27 cellular contexts compared by ENCODE assay signal in genomic region chr6:40022867-40023266, GRCh38.
"Had no signal": no experiment of that assay in that cellular context is flagged by ENCODE, and none has a peak within 500 bp of the region (broad histone marks: within the 10 kb centered on the region; RNA-seq: fewer than 3 reads in every experiment).

No MANE protein-coding gene starts in this region.

- H3K27me3 ChIP-seq: brain microvascular endothelial cell, cardiac muscle cell, SJCRH30 had no signal

- H3K9me2 ChIP-seq: SK-N-SH had no signal

- H3K9ac ChIP-seq: SK-N-SH had no signal

- H3K4me3 ChIP-seq: cardiac muscle cell, SJCRH30 had no signal

- H3K9me3 ChIP-seq: SJCRH30, SK-N-SH had no signal

- H3K4me2 ChIP-seq: SK-N-SH had no signal

- FAIRE-seq: astrocyte had no signal

- DNase-seq: activated CD4-positive, alpha-beta memory T cell treated with anti-CD3 and anti-CD28 coated beads, Interleukin-2, amount 10 ng/mL, durations not matched to agents 7 days and 5 days; activated CD4-positive, alpha-beta T cell treated with anti-CD3 and anti-CD28 coated beads for 36 hours; activated CD4-positive, alpha-beta T cell treated with anti-CD3 and anti-CD28 coated beads, Interleukin-2, amount 50 U/mL, for 1 hour; activated gamma-delta T cell; activated naive CD4-positive, alpha-beta T cell treated with anti-CD3 and anti-CD28 coated beads for 36 hours; activated T-cell treated with anti-CD3 and anti-CD28 coated beads for 4 hours; activated T-cell treated with anti-CD3 and anti-CD28 coated beads, Interleukin-2, amount 50 U/mL, for 48 hours; amygdala; brain microvascular endothelial cell; KG1; NCI-H1048; NCI-H1417; NCI-H1930; NCI-H2227 treated with DMSO at 0.1 percent for 48 hours; NCI-H446 treated with DMSO at 0.1 percent for 48 hours; NCI-H774; OCI-M1; Right ventricle myocardium superior; SJCRH30; SK-N-SH; T-helper 1 cell; WERI-Rb-1 had no signal

- ATAC-seq: activated CD4-positive, alpha-beta T cell treated with anti-CD3 and anti-CD28 coated beads for 36 hours; activated T-helper 17 cell treated with anti-CD3 and anti-CD28 coated beads, Interleukin-2, amount 50 U/mL, for 72 hours; Panc1 had no signal

- H3K4me1 ChIP-seq: SJCRH30 had no signal

- H3K36me3 ChIP-seq: brain microvascular endothelial cell, cardiac muscle cell, SJCRH30, WERI-Rb-1 had no signal

- H3K27ac ChIP-seq: brain microvascular endothelial cell, cardiac muscle cell, RWPE1, SJCRH30, WERI-Rb-1 had no signal
